7 cellular contexts compared by ENCODE assay signal in the genomic region with DNA sequence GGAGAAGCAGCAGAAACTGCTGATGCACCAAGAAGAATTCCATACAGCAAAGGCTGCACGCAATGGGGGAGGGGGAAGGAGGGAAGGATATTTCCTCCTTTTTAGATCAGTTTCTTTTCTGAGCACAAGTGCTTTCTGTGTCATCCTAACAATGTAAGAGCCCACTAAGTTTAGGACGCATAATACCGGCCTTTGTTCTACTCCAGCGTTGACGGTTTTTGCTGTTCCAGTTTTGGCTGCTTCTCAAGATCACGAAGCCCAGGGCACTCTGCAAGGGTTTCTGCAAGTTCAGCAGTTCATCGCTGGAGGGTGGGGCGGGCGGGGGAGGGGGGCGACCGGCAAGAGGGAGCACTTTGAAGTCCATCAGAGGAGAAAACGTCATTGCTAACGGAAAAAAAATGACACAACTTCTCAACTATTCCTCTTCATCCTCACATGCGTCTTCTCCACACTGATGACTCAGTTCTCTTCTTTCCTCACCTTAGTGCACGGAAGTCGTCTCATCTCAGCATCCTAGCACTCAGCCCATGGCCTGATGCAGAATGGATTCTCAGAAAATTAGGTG. TPM values are rescaled to one million over a fixed set of nuclear protein-coding genes. Genes with fewer than 3 reads are reported as not detected.
DNase-seq lines count a peak whose midpoint lies in the region; ATAC-seq lines count a peak whose summit lies in the region.

No MANE protein-coding gene starts in this region.

- peaks cover 8% of the 10 kb centered on the region for H3K4me1 Mint-ChIP-seq in T-helper 17 cell

- H3K4me3 Mint-ChIP-seq in T-helper 17 cell = peak overlapping the region; percentile 67

- peak; percentile 83 for ATAC-seq in T-helper 17 cell
- no peak for ATAC-seq in HG03521 (IDR thresholded peaks at IDR 0.05; ENCODE audit: unreplicated experiment)
- ATAC-seq in HG03196 (IDR thresholded peaks at IDR 0.05; ENCODE audit: unreplicated experiment) = no peak

- peak overlapping the region; percentile 81 for H3K27ac Mint-ChIP-seq in T-helper 17 cell

- H3K27me3 Mint-ChIP-seq in T-helper 17 cell = no peaks in the 10 kb centered on the region

- no peaks in the 10 kb centered on the region for H3K9me3 ChIP-seq in T-helper 17 cell (ENCODE audit: control insufficient read depth, low read length, poor library complexity, severe bottlenecking)

- DNase-seq in H4 (ENCODE audit: low spot score) (peak; percentile 55), T-helper 17 cell (no peak), fibroblast of peridontal ligament (ENCODE audit: extremely low read depth) (peak; percentile 42), retina (peak; percentile 78), DMS 273 (lab: John Stamatoyannopoulos, UW; ENCODE audit: unreplicated experiment) (no peak)

- no peaks in the 10 kb centered on the region for H3K36me3 Mint-ChIP-seq in T-helper 17 cell (ENCODE audit: low read depth)

RNA-seq across cellular contexts. Expression of a gene that starts 8.7 kb away (rescaled TPM):
- not detected in 2 replicates for total RNA-seq in H4 (2014; rRNA removed; shearing (Covaris generic))
- not detected for total RNA-seq in T-helper 17 cell

Comparison
In these comparisons a context has a peak if more than half of its experiments do, and no peak if none do; other contexts are left out.
1. DNase-seq: peak in H4 (single experiment), fibroblast of peridontal ligament (single experiment) and retina (single experiment); none in T-helper 17 cell (0 of 3) and DMS 273 (single experiment).